1 cellular context compared by ENCODE assay signal in the genomic region with DNA sequence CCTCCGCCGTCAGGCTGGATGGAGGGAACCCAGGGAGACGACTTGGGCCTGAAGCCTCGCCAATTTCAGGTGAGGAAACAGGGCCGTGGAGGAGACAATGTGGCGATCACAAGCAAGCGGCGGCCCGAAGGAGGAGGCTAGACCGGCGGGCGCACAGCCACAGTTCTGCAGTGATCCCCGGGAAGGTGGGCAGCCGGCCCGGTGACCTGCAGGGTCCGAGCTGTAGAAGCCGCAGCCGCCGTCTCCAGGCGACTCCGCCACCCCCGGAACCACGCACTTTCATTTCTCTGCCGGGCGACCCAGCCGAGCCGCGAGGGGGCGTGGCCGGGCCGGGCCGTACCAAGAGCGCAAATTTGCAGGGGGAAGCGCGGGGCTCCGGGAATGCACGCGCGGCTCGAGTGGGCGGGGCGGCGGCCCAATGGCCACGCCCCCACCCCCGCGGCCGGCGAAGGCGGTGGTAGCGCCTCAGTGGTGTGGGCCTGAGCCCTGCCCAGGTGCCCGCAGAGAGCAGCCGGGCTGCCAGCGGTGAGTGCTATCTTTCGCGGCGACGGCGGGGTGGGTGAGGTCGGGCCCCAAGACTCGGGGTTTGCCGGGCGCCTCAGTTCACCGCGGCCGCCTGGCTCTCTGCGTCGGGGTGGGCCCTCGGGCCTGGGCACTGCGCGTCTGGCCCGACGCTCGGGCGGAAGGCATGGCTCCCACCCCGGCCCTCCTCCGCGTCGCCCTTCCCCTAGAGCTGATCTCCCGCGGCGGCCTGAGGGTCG.
A peak's percentile ranks its signal among the peaks of the same experiment; 100 is the strongest.
TF ChIP-seq lines count a peak whose summit lies in the region.

Gene POR (plus strand): TSS at position 501 of the 761 bp plus-strand sequence. CDS start 38,847 bp downstream, outside the sequence.

TF ChIP-seq in K562, 482 proteins besides CTCF, POLR2A, EP300 and RAD21 (continued from another document and continues in another):
- TF ChIP-seq SFPQ (IDR thresholded peaks at IDR 0.05; ENCODE audit: low read depth, low read length), result no peak
- TF ChIP-seq TCFL5 (CRISPR knock-in tag; conservative IDR thresholded peaks at IDR 0.05), result no peak
- TF ChIP-seq, protein P1, sequence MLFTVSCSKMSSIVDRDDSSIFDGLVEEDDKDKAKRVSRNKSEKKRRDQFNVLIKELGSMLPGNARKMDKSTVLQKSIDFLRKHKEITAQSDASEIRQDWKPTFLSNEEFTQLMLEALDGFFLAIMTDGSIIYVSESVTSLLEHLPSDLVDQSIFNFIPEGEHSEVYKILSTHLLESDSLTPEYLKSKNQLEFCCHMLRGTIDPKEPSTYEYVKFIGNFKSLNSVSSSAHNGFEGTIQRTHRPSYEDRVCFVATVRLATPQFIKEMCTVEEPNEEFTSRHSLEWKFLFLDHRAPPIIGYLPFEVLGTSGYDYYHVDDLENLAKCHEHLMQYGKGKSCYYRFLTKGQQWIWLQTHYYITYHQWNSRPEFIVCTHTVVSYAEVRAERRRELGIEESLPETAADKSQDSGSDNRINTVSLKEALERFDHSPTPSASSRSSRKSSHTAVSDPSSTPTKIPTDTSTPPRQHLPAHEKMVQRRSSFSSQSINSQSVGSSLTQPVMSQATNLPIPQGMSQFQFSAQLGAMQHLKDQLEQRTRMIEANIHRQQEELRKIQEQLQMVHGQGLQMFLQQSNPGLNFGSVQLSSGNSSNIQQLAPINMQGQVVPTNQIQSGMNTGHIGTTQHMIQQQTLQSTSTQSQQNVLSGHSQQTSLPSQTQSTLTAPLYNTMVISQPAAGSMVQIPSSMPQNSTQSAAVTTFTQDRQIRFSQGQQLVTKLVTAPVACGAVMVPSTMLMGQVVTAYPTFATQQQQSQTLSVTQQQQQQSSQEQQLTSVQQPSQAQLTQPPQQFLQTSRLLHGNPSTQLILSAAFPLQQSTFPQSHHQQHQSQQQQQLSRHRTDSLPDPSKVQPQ (CRISPR knock-in tag; IDR thresholded peaks at IDR 0.05; ENCODE audit: borderline replicate concordance), result 0 out of 2 replicates have a peak, but pooled peaks have one; percentile 17
- TF ChIP-seq ZC3H8 (IDR thresholded peaks at IDR 0.05), result no peak
- TF ChIP-seq, protein P2, sequence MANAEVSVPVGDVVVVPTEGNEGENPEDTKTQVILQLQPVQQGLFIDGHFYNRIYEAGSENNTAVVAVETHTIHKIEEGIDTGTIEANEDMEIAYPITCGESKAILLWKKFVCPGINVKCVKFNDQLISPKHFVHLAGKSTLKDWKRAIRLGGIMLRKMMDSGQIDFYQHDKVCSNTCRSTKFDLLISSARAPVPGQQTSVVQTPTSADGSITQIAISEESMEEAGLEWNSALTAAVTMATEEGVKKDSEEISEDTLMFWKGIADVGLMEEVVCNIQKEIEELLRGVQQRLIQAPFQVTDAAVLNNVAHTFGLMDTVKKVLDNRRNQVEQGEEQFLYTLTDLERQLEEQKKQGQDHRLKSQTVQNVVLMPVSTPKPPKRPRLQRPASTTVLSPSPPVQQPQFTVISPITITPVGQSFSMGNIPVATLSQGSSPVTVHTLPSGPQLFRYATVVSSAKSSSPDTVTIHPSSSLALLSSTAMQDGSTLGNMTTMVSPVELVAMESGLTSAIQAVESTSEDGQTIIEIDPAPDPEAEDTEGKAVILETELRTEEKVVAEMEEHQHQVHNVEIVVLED (CRISPR knock-in tag; IDR thresholded peaks at IDR 0.05), result peak; percentile 80
- TF ChIP-seq ZNF133 (CRISPR knock-in tag; IDR thresholded peaks at IDR 0.05), result peak; percentile 91; the same call in 1 of the 2 replicates
- no peak for TF ChIP-seq MCM5 (IDR thresholded peaks at IDR 0.05; ENCODE audit: low read depth)
- no peak for TF ChIP-seq ZZZ3 (IDR thresholded peaks at IDR 0.05)
- TF ChIP-seq, protein P3, sequence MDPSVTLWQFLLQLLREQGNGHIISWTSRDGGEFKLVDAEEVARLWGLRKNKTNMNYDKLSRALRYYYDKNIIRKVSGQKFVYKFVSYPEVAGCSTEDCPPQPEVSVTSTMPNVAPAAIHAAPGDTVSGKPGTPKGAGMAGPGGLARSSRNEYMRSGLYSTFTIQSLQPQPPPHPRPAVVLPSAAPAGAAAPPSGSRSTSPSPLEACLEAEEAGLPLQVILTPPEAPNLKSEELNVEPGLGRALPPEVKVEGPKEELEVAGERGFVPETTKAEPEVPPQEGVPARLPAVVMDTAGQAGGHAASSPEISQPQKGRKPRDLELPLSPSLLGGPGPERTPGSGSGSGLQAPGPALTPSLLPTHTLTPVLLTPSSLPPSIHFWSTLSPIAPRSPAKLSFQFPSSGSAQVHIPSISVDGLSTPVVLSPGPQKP (CRISPR knock-in tag; IDR thresholded peaks at IDR 0.05), result no peak
- TF ChIP-seq MYBL2 (IDR thresholded peaks at IDR 0.05; ENCODE audit: low read depth), result no peak
- no peak for TF ChIP-seq MYBL2 (CRISPR knock-in tag; IDR thresholded peaks at IDR 0.05; ENCODE audit: borderline replicate concordance)
- no peak for TF ChIP-seq SMARCA4 (IDR thresholded peaks at IDR 0.05)
- TF ChIP-seq, protein P4, sequence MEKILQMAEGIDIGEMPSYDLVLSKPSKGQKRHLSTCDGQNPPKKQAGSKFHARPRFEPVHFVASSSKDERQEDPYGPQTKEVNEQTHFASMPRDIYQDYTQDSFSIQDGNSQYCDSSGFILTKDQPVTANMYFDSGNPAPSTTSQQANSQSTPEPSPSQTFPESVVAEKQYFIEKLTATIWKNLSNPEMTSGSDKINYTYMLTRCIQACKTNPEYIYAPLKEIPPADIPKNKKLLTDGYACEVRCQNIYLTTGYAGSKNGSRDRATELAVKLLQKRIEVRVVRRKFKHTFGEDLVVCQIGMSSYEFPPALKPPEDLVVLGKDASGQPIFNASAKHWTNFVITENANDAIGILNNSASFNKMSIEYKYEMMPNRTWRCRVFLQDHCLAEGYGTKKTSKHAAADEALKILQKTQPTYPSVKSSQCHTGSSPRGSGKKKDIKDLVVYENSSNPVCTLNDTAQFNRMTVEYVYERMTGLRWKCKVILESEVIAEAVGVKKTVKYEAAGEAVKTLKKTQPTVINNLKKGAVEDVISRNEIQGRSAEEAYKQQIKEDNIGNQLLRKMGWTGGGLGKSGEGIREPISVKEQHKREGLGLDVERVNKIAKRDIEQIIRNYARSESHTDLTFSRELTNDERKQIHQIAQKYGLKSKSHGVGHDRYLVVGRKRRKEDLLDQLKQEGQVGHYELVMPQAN (IDR thresholded peaks at IDR 0.05; ENCODE audit: borderline replicate concordance), result no peak
- peak; percentile 65; the same call in 1 of the 2 replicates for TF ChIP-seq KLF6 (CRISPR knock-in tag; IDR thresholded peaks at IDR 0.05; ENCODE audit: borderline replicate concordance)
- no peak for TF ChIP-seq ZEB2 (IDR thresholded peaks at IDR 0.05)
- peak; percentile 98 for TF ChIP-seq SREBF1 (IDR thresholded peaks at IDR 0.05; ENCODE audit: borderline replicate concordance, low read depth, low read length)
- TF ChIP-seq ETV5 (CRISPR knock-in tag; IDR thresholded peaks at IDR 0.05; ENCODE audit: low read depth), result no peak
- no peak for TF ChIP-seq ZNF224 (CRISPR knock-in tag; IDR thresholded peaks at IDR 0.05)
- TF ChIP-seq ATF1 (CRISPR knock-in tag; IDR thresholded peaks at IDR 0.05), result no peak
- TF ChIP-seq ATF1 (tag; IDR thresholded peaks at IDR 0.05), result peak; percentile 74
- TF ChIP-seq NCOA2 (IDR thresholded peaks at IDR 0.05; ENCODE audit: partially characterized antibody in 2 of 2), result no peak
- no peak for TF ChIP-seq KAT2B (IDR thresholded peaks at IDR 0.05; ENCODE audit: low read depth, low read length)
- TF ChIP-seq ZNF551 (CRISPR knock-in tag; IDR thresholded peaks at IDR 0.05), result no peak
- TF ChIP-seq ELF4 (CRISPR knock-in tag; IDR thresholded peaks at IDR 0.05), result no peak; the same call in none of the 2 replicates
- TF ChIP-seq MCM3 (IDR thresholded peaks at IDR 0.05), result no peak
- TF ChIP-seq ZSCAN29 (IDR thresholded peaks at IDR 0.05), result no peak
- peak; percentile 40 for TF ChIP-seq ZBED1 (IDR thresholded peaks at IDR 0.05)
- TF ChIP-seq, protein P5, sequence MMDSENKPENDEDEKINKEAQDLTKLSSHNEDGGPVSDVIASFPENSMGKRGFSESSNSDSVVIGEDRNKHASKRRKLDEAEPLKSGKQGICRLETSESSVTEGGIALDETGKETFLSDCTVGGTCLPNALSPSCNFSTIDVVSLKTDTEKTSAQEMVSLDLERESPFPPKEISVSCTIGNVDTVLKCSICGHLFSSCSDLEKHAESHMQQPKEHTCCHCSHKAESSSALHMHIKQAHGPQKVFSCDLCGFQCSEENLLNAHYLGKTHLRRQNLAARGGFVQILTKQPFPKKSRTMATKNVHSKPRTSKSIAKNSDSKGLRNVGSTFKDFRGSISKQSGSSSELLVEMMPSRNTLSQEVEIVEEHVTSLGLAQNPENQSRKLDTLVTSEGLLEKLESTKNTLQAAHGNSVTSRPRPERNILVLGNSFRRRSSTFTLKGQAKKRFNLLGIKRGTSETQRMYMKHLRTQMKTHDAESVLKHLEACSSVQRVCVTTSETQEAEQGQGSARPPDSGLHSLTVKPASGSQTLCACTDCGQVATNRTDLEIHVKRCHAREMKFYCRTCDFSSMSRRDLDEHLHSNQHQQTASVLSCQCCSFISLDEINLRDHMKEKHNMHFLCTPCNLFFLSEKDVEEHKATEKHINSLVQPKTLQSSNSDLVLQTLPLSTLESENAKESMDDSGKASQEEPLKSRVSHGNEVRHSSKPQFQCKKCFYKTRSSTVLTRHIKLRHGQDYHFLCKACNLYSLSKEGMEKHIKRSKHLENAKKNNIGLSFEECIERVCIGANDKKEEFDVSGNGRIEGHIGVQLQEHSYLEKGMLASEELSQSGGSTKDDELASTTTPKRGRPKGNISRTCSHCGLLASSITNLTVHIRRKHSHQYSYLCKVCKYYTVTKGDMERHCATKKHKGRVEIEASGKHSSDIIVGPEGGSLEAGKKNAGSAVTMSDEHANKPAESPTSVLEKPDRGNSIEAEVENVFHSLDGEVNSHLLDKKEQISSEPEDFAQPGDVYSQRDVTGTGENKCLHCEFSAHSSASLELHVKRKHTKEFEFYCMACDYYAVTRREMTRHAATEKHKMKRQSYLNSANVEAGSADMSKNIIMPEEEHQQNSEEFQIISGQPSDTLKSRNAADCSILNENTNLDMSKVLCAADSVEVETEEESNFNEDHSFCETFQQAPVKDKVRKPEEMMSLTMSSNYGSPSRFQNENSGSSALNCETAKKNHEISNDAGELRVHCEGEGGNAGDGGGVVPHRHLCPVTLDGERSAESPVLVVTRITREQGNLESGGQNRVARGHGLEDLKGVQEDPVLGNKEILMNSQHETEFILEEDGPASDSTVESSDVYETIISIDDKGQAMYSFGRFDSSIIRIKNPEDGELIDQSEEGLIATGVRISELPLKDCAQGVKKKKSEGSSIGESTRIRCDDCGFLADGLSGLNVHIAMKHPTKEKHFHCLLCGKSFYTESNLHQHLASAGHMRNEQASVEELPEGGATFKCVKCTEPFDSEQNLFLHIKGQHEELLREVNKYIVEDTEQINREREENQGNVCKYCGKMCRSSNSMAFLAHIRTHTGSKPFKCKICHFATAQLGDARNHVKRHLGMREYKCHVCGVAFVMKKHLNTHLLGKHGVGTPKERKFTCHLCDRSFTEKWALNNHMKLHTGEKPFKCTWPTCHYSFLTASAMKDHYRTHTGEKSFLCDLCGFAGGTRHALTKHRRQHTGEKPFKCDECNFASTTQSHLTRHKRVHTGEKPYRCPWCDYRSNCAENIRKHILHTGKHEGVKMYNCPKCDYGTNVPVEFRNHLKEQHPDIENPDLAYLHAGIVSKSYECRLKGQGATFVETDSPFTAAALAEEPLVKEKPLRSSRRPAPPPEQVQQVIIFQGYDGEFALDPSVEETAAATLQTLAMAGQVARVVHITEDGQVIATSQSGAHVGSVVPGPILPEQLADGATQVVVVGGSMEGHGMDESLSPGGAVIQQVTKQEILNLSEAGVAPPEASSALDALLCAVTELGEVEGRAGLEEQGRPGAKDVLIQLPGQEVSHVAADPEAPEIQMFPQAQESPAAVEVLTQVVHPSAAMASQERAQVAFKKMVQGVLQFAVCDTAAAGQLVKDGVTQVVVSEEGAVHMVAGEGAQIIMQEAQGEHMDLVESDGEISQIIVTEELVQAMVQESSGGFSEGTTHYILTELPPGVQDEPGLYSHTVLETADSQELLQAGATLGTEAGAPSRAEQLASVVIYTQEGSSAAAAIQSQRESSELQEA (IDR thresholded peaks at IDR 0.05; ENCODE audit: low read depth), result no peak
- TF ChIP-seq KLF13 (tag; IDR thresholded peaks at IDR 0.05; ENCODE audit: borderline replicate concordance, low read depth), result peak; percentile 99
- TF ChIP-seq NR4A1 (CRISPR knock-in tag; IDR thresholded peaks at IDR 0.05), result peak; percentile 73
- no peak for TF ChIP-seq NR4A1 (tag; IDR thresholded peaks at IDR 0.05)
- no peak for TF ChIP-seq NFXL1 (CRISPR knock-in tag; IDR thresholded peaks at IDR 0.05)
- no peak for TF ChIP-seq ESRRB (CRISPR knock-in tag; IDR thresholded peaks at IDR 0.05; ENCODE audit: borderline replicate concordance)
- no peak for TF ChIP-seq CREM (IDR thresholded peaks at IDR 0.05; ENCODE audit: low read depth)
- TF ChIP-seq DPF2 (IDR thresholded peaks at IDR 0.05), result no peak; the same call in 1 of the 2 replicates
- peak; percentile 98 for TF ChIP-seq RBFOX2 (IDR thresholded peaks at IDR 0.05; ENCODE audit: low read depth, low read length)
- TF ChIP-seq KAT7 (CRISPR knock-in tag; IDR thresholded peaks at IDR 0.05; ENCODE audit: borderline replicate concordance), result peak; percentile 87
- TF ChIP-seq BCLAF1 (IDR thresholded peaks at IDR 0.05; ENCODE audit: borderline replicate concordance in 1 of 2, control insufficient read depth in 1 of 2, low read depth in 2 of 2, low read length in 1 of 2), result peak in 1 of 2 experiments; percentile 92; a peak in 2 of 4 replicates
